ENCODE assay signal across 15 cellular contexts in the genomic region with DNA sequence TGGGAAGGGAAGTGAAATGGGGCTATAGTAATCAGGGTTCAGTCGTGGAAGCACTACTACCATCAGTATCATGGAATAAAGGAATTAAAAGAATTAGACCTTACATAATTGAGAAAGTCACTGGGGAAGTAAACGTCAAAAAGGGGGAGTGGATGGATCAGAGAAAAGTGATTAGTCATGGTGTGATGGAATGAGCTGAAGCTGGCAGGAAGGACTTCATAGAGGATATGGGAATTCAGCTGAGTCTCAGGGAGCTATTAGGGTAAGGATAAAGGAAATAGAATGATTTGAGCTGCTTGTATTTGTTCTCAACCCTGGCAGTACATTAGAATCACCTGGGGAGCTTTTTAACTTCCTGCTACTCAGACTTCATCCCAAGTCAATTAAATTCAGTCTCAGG. TPM values are rescaled to one million over a fixed set of nuclear protein-coding genes. Genes with fewer than 3 reads are reported as not detected.
DNase-seq lines count a peak whose midpoint lies in the region; ATAC-seq and TF ChIP-seq lines count a peak whose summit lies in the region.
"Had no signal": no experiment of that assay in that cellular context is flagged by ENCODE, and none has a peak within 500 bp of the region (broad histone marks: within the 10 kb centered on the region; RNA-seq: fewer than 3 reads in every experiment).

No MANE protein-coding gene starts in this region.

- no peaks in the 10 kb centered on the region for H3K36me3 Mint-ChIP-seq in stimulated activated memory B cell treated with anti-CD40 and anti-IgM and Interleukin-4, amounts not matched to agents 10 μg/mL and 1 μg/mL and 100 μg/mL, for 72 hours
- H3K36me3 Mint-ChIP-seq: activated CD4-positive, alpha-beta memory T cell treated with anti-CD3 and anti-CD28 coated beads for 36 hours had no signal

- H3K4me2 ChIP-seq in IMR-90 (ENCODE audit: low read depth, low read length) (no peak overlapping the region), mammary epithelial cell (ENCODE audit: insufficient read depth, low read depth, low read length) (no peak overlapping the region)

- no peaks in the 10 kb centered on the region for H3K27me3 Mint-ChIP-seq in stimulated activated memory B cell treated with anti-CD40 and anti-IgM and Interleukin-4, amounts not matched to agents 10 μg/mL and 1 μg/mL and 100 μg/mL, for 72 hours
- H3K27me3 Mint-ChIP-seq: activated CD4-positive, alpha-beta memory T cell treated with anti-CD3 and anti-CD28 coated beads for 36 hours had no signal

- H3K79me2 ChIP-seq in mammary epithelial cell (ENCODE audit: insufficient read depth, low read length): no peaks in the 10 kb centered on the region

- H3K9me3 ChIP-seq in IMR-90 (ENCODE audit: control insufficient read depth, insufficient read depth, low read length) (no peaks in the 10 kb centered on the region), mammary epithelial cell (replicated peaks; ENCODE audit: insufficient read depth, low read length) (no peaks in the 10 kb centered on the region), lower lobe of right lung (no peaks in the 10 kb centered on the region)
- H3K9me3 ChIP-seq: gastroesophageal sphincter, pancreas had no signal

- H3K4ac ChIP-seq in IMR-90 (ENCODE audit: low read depth, low read length): no peak overlapping the region

- H3K27me3 ChIP-seq in IMR-90 (ENCODE audit: control insufficient read depth, insufficient read depth, low read length) (no peaks in the 10 kb centered on the region; the same call in 1 of the 2 replicates), mammary epithelial cell (ENCODE audit: insufficient read depth, low read length) (no peaks in the 10 kb centered on the region), lower lobe of right lung (ENCODE audit: low read depth) (no peaks in the 10 kb centered on the region)
- H3K27me3 ChIP-seq: gastroesophageal sphincter, pancreas had no signal

- H3K4me3 Mint-ChIP-seq in stimulated activated memory B cell treated with anti-CD40 and anti-IgM and Interleukin-4, amounts not matched to agents 10 μg/mL and 1 μg/mL and 100 μg/mL, for 72 hours: no peak overlapping the region
- H3K4me3 Mint-ChIP-seq: activated CD4-positive, alpha-beta memory T cell treated with anti-CD3 and anti-CD28 coated beads for 36 hours; T-helper 1 cell treated with Interleukin-12 subunit alpha and Interleukin-12 subunit beta and Interleukin-4 antibody, amounts not matched to agents 30 μg/mL and 1 μg/mL, for 36 hours had no signal

- no peak for TF ChIP-seq RAD21 in IMR-90 (IDR thresholded peaks at IDR 0.05; ENCODE audit: low read length)

- no peak overlapping the region for H2AK9ac ChIP-seq in IMR-90 (replicated peaks; ENCODE audit: low read depth, low read length, poor library complexity)

- no peak for TF ChIP-seq POLR2A in IMR-90 (IDR thresholded peaks at IDR 0.05; ENCODE audit: low read depth, low read length)

- dilution Hi-C loops in IMR-90 (cut with HindIII; ENCODE audit: low sequenced_read_pairs, unreplicated experiment): no loop called here
- dilution Hi-C loops in mammary epithelial cell (cut with HindIII; ENCODE audit: low sequenced_read_pairs): no loop called here

- POLR2A ChIA-PET in IMR-90 (lab: Charles Lee; ENCODE audit: unreplicated experiment): no interaction called here

- intact Hi-C loops in IMR-90 (cut with micrococcal nuclease): no loop called here
- intact Hi-C loops in mammary epithelial cell (cut with micrococcal nuclease): no loop called here
- intact Hi-C loops in lower lobe of right lung (cut with DNase I): no loop called here

- no peaks in the 10 kb centered on the region for H4K20me1 ChIP-seq in IMR-90 (ENCODE audit: insufficient read depth, low read length)
- no peaks in the 10 kb centered on the region for H4K20me1 ChIP-seq in mammary epithelial cell (ENCODE audit: insufficient read depth, low read length)

- H3K27ac Mint-ChIP-seq in stimulated activated memory B cell treated with anti-CD40 and anti-IgM and Interleukin-4, amounts not matched to agents 10 μg/mL and 1 μg/mL and 100 μg/mL, for 72 hours: no peak overlapping the region
- H3K27ac Mint-ChIP-seq: activated CD4-positive, alpha-beta memory T cell treated with anti-CD3 and anti-CD28 coated beads for 36 hours; T-helper 1 cell treated with Interleukin-12 subunit alpha and Interleukin-12 subunit beta and Interleukin-4 antibody, amounts not matched to agents 30 μg/mL and 1 μg/mL, for 36 hours had no signal

- no peak overlapping the region for H2BK5ac ChIP-seq in IMR-90 (ENCODE audit: low read depth, low read length, poor library complexity, severe bottlenecking)

- CTCF ChIA-PET in IMR-90 (lab: Yijun Ruan, JAX): no interaction called here
- CTCF ChIA-PET in mammary epithelial cell (lab: Charles Lee; ENCODE audit: low non-redundant PET): no interaction called here

- H3K9me3 Mint-ChIP-seq in stimulated activated memory B cell treated with anti-CD40 and anti-IgM and Interleukin-4, amounts not matched to agents 10 μg/mL and 1 μg/mL and 100 μg/mL, for 72 hours: peaks cover 7% of the 10 kb centered on the region
- H3K9me3 Mint-ChIP-seq: activated CD4-positive, alpha-beta memory T cell treated with anti-CD3 and anti-CD28 coated beads for 36 hours; T-helper 1 cell treated with Interleukin-12 subunit alpha and Interleukin-12 subunit beta and Interleukin-4 antibody, amounts not matched to agents 30 μg/mL and 1 μg/mL, for 36 hours had no signal

- H3K18ac ChIP-seq in IMR-90 (ENCODE audit: low read depth, low read length): no peak overlapping the region

- H2BK120ac ChIP-seq in IMR-90 (ENCODE audit: low read depth, low read length): no peak overlapping the region

- H3K36me3 ChIP-seq in IMR-90 (ENCODE audit: control insufficient read depth, insufficient read depth, low read length) (no peaks in the 10 kb centered on the region), mammary epithelial cell (ENCODE audit: insufficient read depth, low read length) (no peaks in the 10 kb centered on the region), lower lobe of right lung (no peaks in the 10 kb centered on the region)
- H3K36me3 ChIP-seq: gastroesophageal sphincter, pancreas had no signal

- no peaks in the 10 kb centered on the region for H3K79me1 ChIP-seq in IMR-90 (ENCODE audit: low read depth in 1 of 2, low read length in 2 of 2)

- TF ChIP-seq CTCF in IMR-90 (conservative IDR thresholded peaks at IDR 0.05; ENCODE audit: low read depth, low read length) (no peak), mammary epithelial cell (conservative IDR thresholded peaks at IDR 0.05 in 1 of 2, IDR thresholded peaks at IDR 0.05 in 1 of 2; ENCODE audit: extremely low read depth in 1 of 2, insufficient read depth in 1 of 2, low read depth in 1 of 2, low read length in 2 of 2) (no peak), lower lobe of right lung (IDR thresholded peaks at IDR 0.05) (no peak)

- in situ Hi-C loops in IMR-90 (cut with MboI; ENCODE audit: low sequenced_read_pairs) (no loop called here), mammary epithelial cell (cut with MboI; ENCODE audit: low sequenced_read_pairs in 2 of 2) (no loop called here)

- H2BK15ac ChIP-seq in IMR-90 (ENCODE audit: low read depth, low read length): no peak overlapping the region

- H2AFZ ChIP-seq in IMR-90 (replicated peaks; ENCODE audit: low read length, poor library complexity) (no peak overlapping the region), mammary epithelial cell (ENCODE audit: low read depth, low read length) (peak overlapping the region; percentile 34)

- H3K9me1 ChIP-seq in IMR-90 (ENCODE audit: insufficient read depth, low read length): no peaks in the 10 kb centered on the region

- no peak overlapping the region for H3K27ac ChIP-seq in IMR-90 (ENCODE audit: insufficient read depth, low read length)
- H3K27ac ChIP-seq in mammary epithelial cell (ENCODE audit: insufficient read depth, low read depth, low read length): no peak overlapping the region
- no peak overlapping the region for H3K27ac ChIP-seq in lower lobe of right lung
- H3K27ac ChIP-seq: gastroesophageal sphincter, pancreas had no signal

- H2AK5ac ChIP-seq in IMR-90 (ENCODE audit: low read depth, low read length): no peak overlapping the region

- no peak overlapping the region for H3K4me3 ChIP-seq in IMR-90 (ENCODE audit: insufficient read depth, low read depth, low read length)
- no peak overlapping the region for H3K4me3 ChIP-seq in mammary epithelial cell (replicated peaks in 1 of 3; ENCODE audit: insufficient read depth in 1 of 3, low read depth in 2 of 3, low read length in 3 of 3)
- H3K4me3 ChIP-seq in lower lobe of right lung: no peak overlapping the region
- H3K4me3 ChIP-seq: gastroesophageal sphincter, pancreas had no signal

- no peak overlapping the region for H4K91ac ChIP-seq in IMR-90 (ENCODE audit: insufficient read depth, low read depth, low read length)

- DNase-seq in AG08395 (ENCODE audit: low spot score): peak; percentile 72
- DNase-seq in IMR-90: peak; percentile 1
- DNase-seq in mammary epithelial cell: peak; percentile 29
- DNase-seq in kidney tubule cell (ENCODE audit: low spot score): peak; percentile 68
- DNase-seq in activated CD4-positive, alpha-beta T cell treated with anti-CD3 and anti-CD28 coated beads for 4 hours: no peak
- DNase-seq in lower lobe of right lung: no peak
- DNase-seq in NCI-H187 (lab: John Stamatoyannopoulos, UW): no peak
- DNase-seq: activated CD4-positive, alpha-beta memory T cell treated with anti-CD3 and anti-CD28 coated beads for 36 hours; C1 segment of cervical spinal cord; pancreas; stimulated activated CD4-positive, alpha-beta T cell treated with anti-CD3 and anti-CD28 coated beads, Interleukin-2, amount 100 ng/mL, for 24 hours; stimulated activated naive CD4-positive, alpha-beta T cell had no signal

- ATAC-seq in IMR-90 (ENCODE audit: low read depth) (no peak), lower lobe of right lung (no peak)
- ATAC-seq in stimulated activated memory B cell treated with anti-CD40 and anti-IgM and Interleukin-4, amounts not matched to agents 10 μg/mL and 1 μg/mL and 100 μg/mL, for 72 hours: no peak
- ATAC-seq: gastroesophageal sphincter, pancreas had no signal

- H3K14ac ChIP-seq in IMR-90 (replicated peaks; ENCODE audit: low read depth, low read length): no peak overlapping the region

- no CpG with 5 or more reads among the region's 2 CpGs for WGBS in IMR-90 (ENCODE audit: extremely low coverage in 2 of 2, insufficient read length in 1 of 2), 2 experiments
- WGBS in mammary epithelial cell (ENCODE audit: low coverage, missing lambda C conversion rate): 58% methylated on average over 2 of the region's 2 CpGs

- H3K9ac ChIP-seq in IMR-90 (ENCODE audit: low read depth, low read length) (no peak overlapping the region), mammary epithelial cell (ENCODE audit: insufficient read depth, low read length) (no peak overlapping the region)

- H3K23ac ChIP-seq in IMR-90 (ENCODE audit: low read depth, low read length): no peak overlapping the region

- no peak overlapping the region for H3K56ac ChIP-seq in IMR-90 (ENCODE audit: extremely low read depth, insufficient read depth, low read length)

- H4K8ac ChIP-seq in IMR-90 (ENCODE audit: low read depth in 2 of 2, low read length in 2 of 2): no peak overlapping the region

- BruUV-seq in IMR-90 (replicated peaks; lab: Mats Ljungman, UMichigan) (no TSS peak), mammary epithelial cell (replicated peaks; lab: Mats Ljungman, UMichigan) (no TSS peak)

- no peaks in the 10 kb centered on the region for H3K4me1 ChIP-seq in IMR-90 (ENCODE audit: control insufficient read depth, insufficient read depth, low read length)
- peaks cover 10% of the 10 kb centered on the region for H3K4me1 ChIP-seq in mammary epithelial cell (ENCODE audit: insufficient read depth, low read length)
- H3K4me1 ChIP-seq in lower lobe of right lung: no peaks in the 10 kb centered on the region
- H3K4me1 ChIP-seq: gastroesophageal sphincter, pancreas had no signal

- H4K5ac ChIP-seq in IMR-90 (ENCODE audit: low read depth, low read length): no peak overlapping the region

- peaks cover 51% of the 10 kb centered on the region for H3K4me1 Mint-ChIP-seq in stimulated activated memory B cell treated with anti-CD40 and anti-IgM and Interleukin-4, amounts not matched to agents 10 μg/mL and 1 μg/mL and 100 μg/mL, for 72 hours

- H2BK20ac ChIP-seq in IMR-90 (ENCODE audit: low read depth, low read length): no peak overlapping the region

RNA-seq across cellular contexts. Expression of a gene that starts 53.4 kb away (rescaled TPM):
- total RNA-seq in IMR-90 (2012; rRNA removed) (0.28 and 0.36 TPM in 2 replicates), mammary epithelial cell (10 to 100 TPM; 23.2 to 34.7 TPM), lower lobe of right lung (25.8 TPM)
- polyA plus RNA-seq in IMR-90 (2012; rRNA removed) (0.16 and 0.19 TPM in 2 replicates), mammary epithelial cell (7.4 TPM)
- polyA plus RNA-seq in IMR-90 (2012; cell fraction: cytosol; rRNA removed): 0.02 and 0.09 TPM in 2 replicates
- polyA plus RNA-seq in IMR-90 (2012; cell fraction: nucleus; rRNA removed; ENCODE audit: low replicate concordance): 0.09 and 0.28 TPM in 2 replicates
- polyA minus RNA-seq in mammary epithelial cell: 12.7 TPM

Comparison
In these comparisons a context has a peak if more than half of its experiments do, and no peak if none do; other contexts are left out.
1. DNase-seq: peak in AG08395 (single experiment), IMR-90 (single experiment), mammary epithelial cell (single experiment) and kidney tubule cell (single experiment); none in activated CD4-positive, alpha-beta T cell treated with anti-CD3 and anti-CD28 coated beads for 4 hours (0 of 2), lower lobe of right lung (single experiment) and NCI-H187 (0 of 2).
2. RNA of a gene that starts 53.4 kb away (total RNA-seq): 23.2 to 34.7 TPM in mammary epithelial cell and 25.8 TPM in lower lobe of right lung (single experiment); 0.28 to 0.36 TPM in IMR-90; every median in the first group is over 10 times any median in the second.